Comparison of ENCODE assay signal across 29 cellular contexts in genomic region chr1:19620786-19621185, GRCh38. TPM values are rescaled to one million over a fixed set of nuclear protein-coding genes. Genes with fewer than 3 reads are reported as not detected.
DNase-seq lines count a peak whose midpoint lies in the region; ATAC-seq and TF ChIP-seq lines count a peak whose summit lies in the region.
"Had no signal": no experiment of that assay in that cellular context is flagged by ENCODE, and none has a peak within 500 bp of the region (broad histone marks: within the 10 kb centered on the region; RNA-seq: fewer than 3 reads in every experiment).

No MANE protein-coding gene starts in this region.

- WGBS in esophagus squamous epithelium, 2 donors: 31 to 39% methylated on average over 3 of the region's 3 CpGs

- H3K27ac Mint-ChIP-seq in HFFc6: peak overlapping the region; percentile 83
- H3K27ac Mint-ChIP-seq in nephron progenitor cell: peak overlapping the region; percentile 21
- H3K27ac Mint-ChIP-seq: activated CD4-positive, alpha-beta T cell treated with anti-CD3 and anti-CD28 coated beads, Interleukin-2, amount 10 ng/mL, durations not matched to agents 7 days and 5 days; activated naive CD8-positive, alpha-beta T cell treated with anti-CD3 and anti-CD28 coated beads, Interleukin-2, amount 50 U/mL, for 24 hours; CD14-positive monocyte had no signal

- H2AFZ ChIP-seq in ACC112 (ENCODE audit: low read length, unreplicated experiment): no peak overlapping the region

- H3K36me3 ChIP-seq in ACC112 (ENCODE audit: insufficient read depth, low read length): peaks cover 28% of the 10 kb centered on the region
- peaks cover 0 to 51% (median 0%) of the 10 kb centered on the region in 3 donors for H3K36me3 ChIP-seq in esophagus squamous epithelium
- peaks cover 22% of the 10 kb centered on the region for H3K36me3 ChIP-seq in HAP-1 (replicated peaks)

- H3K36me3 Mint-ChIP-seq in HFFc6 (ENCODE audit: low read depth) (peaks cover 15% of the 10 kb centered on the region; the same call in 1 of the 2 replicates), nephron progenitor cell (ENCODE audit: low read depth) (peaks cover 26% of the 10 kb centered on the region)

- H3K79me2 ChIP-seq in ACC112 (ENCODE audit: control insufficient read depth, insufficient read depth, low read length, unreplicated experiment): peaks cover 56% of the 10 kb centered on the region

- peak overlapping the region; percentile 17; the same call in 1 of the 2 replicates for H3K4me3 ChIP-seq in ACC112 (ENCODE audit: low read depth, low read length)
- H3K4me3 ChIP-seq in esophagus squamous epithelium: no peak overlapping the region
- no peak overlapping the region for H3K4me3 ChIP-seq in HAP-1
- H3K4me3 ChIP-seq: A549, cardiac muscle cell, dorsolateral prefrontal cortex, K562, vagina had no signal

- no peaks in the 10 kb centered on the region for H3K27me3 Mint-ChIP-seq in HFFc6 (ENCODE audit: insufficient read depth)
- no peaks in the 10 kb centered on the region for H3K27me3 Mint-ChIP-seq in nephron progenitor cell (ENCODE audit: low read depth, poor library complexity)
- H3K27me3 Mint-ChIP-seq: activated CD4-positive, alpha-beta T cell treated with anti-CD3 and anti-CD28 coated beads, Interleukin-2, amount 10 ng/mL, durations not matched to agents 7 days and 5 days; activated naive CD8-positive, alpha-beta T cell treated with anti-CD3 and anti-CD28 coated beads, Interleukin-2, amount 50 U/mL, for 24 hours had no signal

- in situ Hi-C loops in HAP-1 (cut with MboI; ENCODE audit: low sequenced_read_pairs): no loop called here

- H3K9me3 ChIP-seq in esophagus squamous epithelium (no peaks in the 10 kb centered on the region), HAP-1 (no peaks in the 10 kb centered on the region)
- H3K9me3 ChIP-seq: A549, vagina had no signal

- peak overlapping the region; percentile 70 for H3K27ac ChIP-seq in ACC112 (ENCODE audit: low read depth, low read length)
- H3K27ac ChIP-seq in esophagus squamous epithelium: peak overlapping the region in 3 of 4 donors; percentile 41 to 74 (median 53)
- H3K27ac ChIP-seq: A549, cardiac muscle cell had no signal

- TF ChIP-seq CTCF in HFFc6 (IDR thresholded peaks at IDR 0.05) (no peak), esophagus squamous epithelium (IDR thresholded peaks at IDR 0.05) (no peak), nephron progenitor cell (IDR thresholded peaks at IDR 0.05) (no peak)

- intact Hi-C loops in esophagus squamous epithelium (cut with DNase I): no loop called here

- H3K27me3 ChIP-seq in ACC112 (ENCODE audit: insufficient read depth, low read length) (no peaks in the 10 kb centered on the region), esophagus squamous epithelium (no peaks in the 10 kb centered on the region), HAP-1 (ENCODE audit: low read depth) (no peaks in the 10 kb centered on the region)
- H3K27me3 ChIP-seq: cardiac muscle cell, dorsolateral prefrontal cortex, vagina had no signal

- DNase-seq in HFFc6 (peak; percentile 39), esophagus squamous epithelium (lab: John Stamatoyannopoulos, UW) (no peak), nephron progenitor cell (no peak), HAP-1 (ENCODE audit: low spot score in 2 of 2) (no peak), NCI-H524 (lab: John Stamatoyannopoulos, UW) (no peak), NCI-H187 treated with DMSO at 0.1 percent for 48 hours (lab: John Stamatoyannopoulos, UW) (no peak)
- DNase-seq: activated CD4-positive, alpha-beta T cell treated with anti-CD3 and anti-CD28 coated beads, Interleukin-2, amount 10 ng/mL, durations not matched to agents 7 days and 5 days; activated effector memory CD4-positive, alpha-beta T cell treated with Interleukin-2 at 50 U/mL for 16 hours; activated naive CD8-positive, alpha-beta T cell treated with anti-CD3 and anti-CD28 coated beads, Interleukin-2, amount 50 U/mL, for 24 hours; dorsolateral prefrontal cortex; GDM1; MV-4-11; NCI-H1694; NCI-H2227 treated with DMSO at 0.1 percent for 48 hours; NCI-H82; SIG-M5; stimulated activated CD4-positive, alpha-beta T cell treated with anti-CD3 and anti-CD28 coated beads, Interleukin-4, amount 100 ng/mL, for 4 hours; T-helper 1 cell had no signal

- H3K4me1 ChIP-seq in ACC112 (ENCODE audit: control insufficient read depth, insufficient read depth, low read length, unreplicated experiment) (peaks cover 60% of the 10 kb centered on the region), esophagus squamous epithelium (peaks cover 0 to 70% (median 42%) of the 10 kb centered on the region in 3 donors), HAP-1 (peaks cover 9% of the 10 kb centered on the region)

- H3K9me3 Mint-ChIP-seq in HFFc6 (no peaks in the 10 kb centered on the region), nephron progenitor cell (no peaks in the 10 kb centered on the region)
- H3K9me3 Mint-ChIP-seq: activated CD4-positive, alpha-beta T cell treated with anti-CD3 and anti-CD28 coated beads, Interleukin-2, amount 10 ng/mL, durations not matched to agents 7 days and 5 days; activated naive CD8-positive, alpha-beta T cell treated with anti-CD3 and anti-CD28 coated beads, Interleukin-2, amount 50 U/mL, for 24 hours; CD14-positive monocyte; neural crest cell had no signal

- TF ChIP-seq POLR2A in esophagus squamous epithelium (IDR thresholded peaks at IDR 0.05): no peak

- ATAC-seq in GM19023 (IDR thresholded peaks at IDR 0.05; ENCODE audit: unreplicated experiment): no peak
- ATAC-seq: A549; activated naive CD8-positive, alpha-beta T cell treated with anti-CD3 and anti-CD28 coated beads, Interleukin-2, amount 50 U/mL, for 24 hours; K562; left lobe of liver had no signal

- peaks cover 72% of the 10 kb centered on the region for H3K4me1 Mint-ChIP-seq in HFFc6 (ENCODE audit: low read depth)
- peaks cover 34% of the 10 kb centered on the region for H3K4me1 Mint-ChIP-seq in nephron progenitor cell
- H3K4me1 Mint-ChIP-seq: activated CD4-positive, alpha-beta T cell treated with anti-CD3 and anti-CD28 coated beads, Interleukin-2, amount 10 ng/mL, durations not matched to agents 7 days and 5 days; CD14-positive monocyte had no signal

- H3K4me3 Mint-ChIP-seq in HFFc6: peak overlapping the region; percentile 27; the same call in 1 of the 2 replicates
- no peak overlapping the region for H3K4me3 Mint-ChIP-seq in nephron progenitor cell
- H3K4me3 Mint-ChIP-seq: activated CD4-positive, alpha-beta T cell treated with anti-CD3 and anti-CD28 coated beads, Interleukin-2, amount 10 ng/mL, durations not matched to agents 7 days and 5 days; activated naive CD8-positive, alpha-beta T cell treated with anti-CD3 and anti-CD28 coated beads, Interleukin-2, amount 50 U/mL, for 24 hours; CD14-positive monocyte; neural crest cell had no signal

RNA-seq across cellular contexts. Expression of gene NBL1, which starts 23.3 kb away (rescaled TPM):
- 100 to 1,000 TPM in 3 of 6 experiments, 10 to 100 TPM in 3; 89.6 to 182 (median 104) TPM for total RNA-seq in HFFc6 (2021; fragmentation: NEBNext Ultra II Directional; extraction: Animal tissue kit (Norgen Biotek cat#: 25700))
- 100 to 1,000 TPM in 2 of 4 donors, 10 to 100 TPM in 2; 67.8 to 170 (median 95.1) TPM for total RNA-seq in esophagus squamous epithelium
- total RNA-seq: OCI-LY7 had no signal

RNA-seq across cellular contexts. Expression of gene HTR6, which starts 43.9 kb away (rescaled TPM):
- not detected for total RNA-seq in HFFc6 (2021; fragmentation: NEBNext Ultra II Directional; extraction: Animal tissue kit (Norgen Biotek cat#: 25700))
- total RNA-seq in esophagus squamous epithelium: not detected
- total RNA-seq: cardiac muscle cell, K562, left lobe of liver, neural crest cell, OCI-LY7, pulmonary artery endothelial cell, vagina had no signal
